In the genomic region with DNA sequence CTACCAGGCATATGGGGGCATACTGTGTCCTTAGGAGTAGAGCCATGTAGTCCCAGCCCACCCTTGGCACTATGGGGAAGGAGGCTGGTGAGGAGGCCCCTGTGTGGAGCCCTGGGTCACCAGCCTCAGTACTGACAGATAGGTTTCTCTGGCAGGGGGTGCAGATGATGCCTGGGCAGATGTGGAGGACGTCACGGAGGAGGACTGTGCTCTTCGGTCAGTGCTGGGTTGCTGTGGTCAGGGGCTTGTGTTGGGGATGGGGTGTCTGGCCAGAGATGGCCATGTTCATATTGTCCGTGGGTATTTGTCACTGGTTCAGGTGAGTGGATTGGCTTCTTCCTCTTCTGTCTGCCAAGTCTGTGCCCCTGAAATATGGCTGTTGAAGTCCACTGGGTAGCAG, we compare ENCODE assay signal across 20 cellular contexts. TPM values are rescaled to one million over a fixed set of nuclear protein-coding genes. Genes with fewer than 3 reads are reported as not detected.
DNase-seq lines count a peak whose midpoint lies in the region; ATAC-seq and TF ChIP-seq lines count a peak whose summit lies in the region.
"Had no signal": no experiment of that assay in that cellular context is flagged by ENCODE, and none has a peak within 500 bp of the region (broad histone marks: within the 10 kb centered on the region; RNA-seq: fewer than 3 reads in every experiment).

No MANE protein-coding gene starts in this region.

- peaks cover 6 to 38% of the 10 kb centered on the region in 2 donors for H3K36me3 ChIP-seq in body of pancreas (replicated peaks in 1 of 2; ENCODE audit: insufficient read depth in 1 of 2, low read depth in 2 of 2)
- H3K36me3 ChIP-seq in spleen, result peaks cover 3 to 100% (median 99%) of the 10 kb centered on the region in 6 donors
- H3K36me3 ChIP-seq: BE2C, MG63 had no signal

- TF ChIP-seq POLR2A in body of pancreas (IDR thresholded peaks at IDR 0.05) (no peak), spleen (IDR thresholded peaks at IDR 0.05) (no peak)

- WGBS in body of pancreas, 2 donors, result 83 to 94% methylated on average over 4 of the region's 4 CpGs
- WGBS in spleen, 5 donors, result 81 to 97% (median 88%) methylated on average over 4 of the region's 4 CpGs

- H3K4me1 ChIP-seq in body of pancreas, result peaks cover 26% of the 10 kb centered on the region
- peaks cover 0 to 16% (median 2%) of the 10 kb centered on the region in 6 donors for H3K4me1 ChIP-seq in spleen
- H3K4me1 ChIP-seq: BE2C had no signal

- peak; percentile 24 to 38 for ATAC-seq in natural killer cell treated with Interleukin-12 subunit alpha and Interleukin-12 subunit beta and Interleukin-15 and Interleukin-18, amount 100 ng/mL, for 72 hours
- ATAC-seq in natural killer cell (no peak), body of pancreas (peak; percentile 3)
- ATAC-seq: PC-3 had no signal

- intact Hi-C loops in natural killer cell (cut with micrococcal nuclease) (no loop called here), body of pancreas (cut with DNase I) (no loop called here), spleen (cut with DNase I; ENCODE audit: low total_unique reads) (no loop called here)
- intact Hi-C loops in activated naive CD4-positive, alpha-beta T cell treated with anti-CD3 and anti-CD28 coated beads for 36 hours (cut with micrococcal nuclease), result no loop called here

- peaks cover 9% of the 10 kb centered on the region for H3K36me3 Mint-ChIP-seq in natural killer cell treated with Interleukin-12 subunit alpha and Interleukin-12 subunit beta and Interleukin-15 and Interleukin-18, amount 100 ng/mL, for 72 hours
- H3K36me3 Mint-ChIP-seq in natural killer cell, result peaks cover 4% of the 10 kb centered on the region
- H3K36me3 Mint-ChIP-seq in activated naive CD4-positive, alpha-beta T cell treated with anti-CD3 and anti-CD28 coated beads for 36 hours (ENCODE audit: low read depth), result peaks cover 34% of the 10 kb centered on the region

- H3K27ac ChIP-seq in body of pancreas, result peak overlapping the region; percentile 39 to 60 (median 46)
- peak overlapping the region in 2 of 8 donors; percentile 7 to 19 for H3K27ac ChIP-seq in spleen
- H3K27ac ChIP-seq: RWPE1 had no signal

- H3K4me1 Mint-ChIP-seq in natural killer cell treated with Interleukin-12 subunit alpha and Interleukin-12 subunit beta and Interleukin-15 and Interleukin-18, amount 100 ng/mL, for 72 hours (ENCODE audit: low read depth in 2 of 2), result peaks cover 0 to 3% of the 10 kb centered on the region in 2 donors
- H3K4me1 Mint-ChIP-seq in natural killer cell, result peaks cover 4 to 5% of the 10 kb centered on the region in 2 donors
- H3K4me1 Mint-ChIP-seq in activated naive CD4-positive, alpha-beta T cell treated with anti-CD3 and anti-CD28 coated beads for 36 hours (ENCODE audit: low read depth), result no peaks in the 10 kb centered on the region

- no peaks in the 10 kb centered on the region for H3K27me3 Mint-ChIP-seq in natural killer cell treated with Interleukin-12 subunit alpha and Interleukin-12 subunit beta and Interleukin-15 and Interleukin-18, amount 100 ng/mL, for 72 hours
- H3K27me3 Mint-ChIP-seq in natural killer cell (ENCODE audit: low read depth in 2 of 2), result no peaks in the 10 kb centered on the region
- no peaks in the 10 kb centered on the region for H3K27me3 Mint-ChIP-seq in activated naive CD4-positive, alpha-beta T cell treated with anti-CD3 and anti-CD28 coated beads for 36 hours (ENCODE audit: low read depth)
- H3K27me3 Mint-ChIP-seq: CD4-positive, alpha-beta T cell had no signal

- H3K4me3 Mint-ChIP-seq in natural killer cell treated with Interleukin-12 subunit alpha and Interleukin-12 subunit beta and Interleukin-15 and Interleukin-18, amount 100 ng/mL, for 72 hours, result no peak overlapping the region
- H3K4me3 Mint-ChIP-seq in natural killer cell, result no peak overlapping the region
- H3K4me3 Mint-ChIP-seq in activated naive CD4-positive, alpha-beta T cell treated with anti-CD3 and anti-CD28 coated beads for 36 hours, result no peak overlapping the region
- H3K4me3 Mint-ChIP-seq: CD4-positive, alpha-beta T cell had no signal

- TF ChIP-seq CTCF in natural killer cell (IDR thresholded peaks at IDR 0.05) (no peak), body of pancreas (IDR thresholded peaks at IDR 0.05) (no peak), spleen (IDR thresholded peaks at IDR 0.05 in 8 of 11, conservative IDR thresholded peaks at IDR 0.05 in 3 of 11) (no peak)

- CTCF ChIA-PET in activated naive CD4-positive, alpha-beta T cell treated with anti-CD3 and anti-CD28 coated beads for 36 hours (lab: Charles Lee), result interaction anchor here (0.6 kb wide), 1 partner anchor 290 kb away, joined by 3 read pairs; no protein-coding TSS in a partner anchor

- DNase-seq in natural killer cell treated with Interleukin-12 subunit alpha and Interleukin-12 subunit beta and Interleukin-15 and Interleukin-18, amount 100 ng/mL, for 72 hours (ENCODE audit: low spot score), result no peak
- DNase-seq in natural killer cell (no peak), body of pancreas (no peak), spleen (peak; percentile 29), HUDEP-2 (lab: John Stamatoyannopoulos, UW; ENCODE audit: unreplicated experiment in 76 of 76) (no peak), activated gamma-delta T cell (lab: John Stamatoyannopoulos, UW) (no peak)
- no peak for DNase-seq in activated naive CD4-positive, alpha-beta T cell treated with anti-CD3 and anti-CD28 coated beads for 36 hours
- DNase-seq: BE2C; Calu3; CD4-positive, alpha-beta T cell; DMS53; Karpas-422; MG63; NCI-H1092 treated with DMSO at 0.1 percent for 48 hours; NCI-H2081 treated with DMSO at 0.1 percent for 48 hours; NCI-H510A; NCI-H774; PC-3 had no signal

- H3K27me3 ChIP-seq in body of pancreas, result no peaks in the 10 kb centered on the region
- H3K27me3 ChIP-seq in spleen (replicated peaks in 1 of 7), result no peaks in the 10 kb centered on the region
- H3K27me3 ChIP-seq: BE2C, MG63 had no signal

- H3K27ac Mint-ChIP-seq in natural killer cell treated with Interleukin-12 subunit alpha and Interleukin-12 subunit beta and Interleukin-15 and Interleukin-18, amount 100 ng/mL, for 72 hours, result no peak overlapping the region
- H3K27ac Mint-ChIP-seq in natural killer cell, result peak overlapping the region in 1 of 2 donors; percentile 62
- H3K27ac Mint-ChIP-seq in activated naive CD4-positive, alpha-beta T cell treated with anti-CD3 and anti-CD28 coated beads for 36 hours, result no peak overlapping the region
- H3K27ac Mint-ChIP-seq: CD4-positive, alpha-beta T cell had no signal

- H3K9me3 Mint-ChIP-seq in natural killer cell treated with Interleukin-12 subunit alpha and Interleukin-12 subunit beta and Interleukin-15 and Interleukin-18, amount 100 ng/mL, for 72 hours, result no peaks in the 10 kb centered on the region
- no peaks in the 10 kb centered on the region for H3K9me3 Mint-ChIP-seq in natural killer cell
- H3K9me3 Mint-ChIP-seq in activated naive CD4-positive, alpha-beta T cell treated with anti-CD3 and anti-CD28 coated beads for 36 hours, result no peaks in the 10 kb centered on the region
- H3K9me3 Mint-ChIP-seq: CD4-positive, alpha-beta T cell had no signal

- H3K9me3 ChIP-seq in body of pancreas (no peaks in the 10 kb centered on the region), spleen (no peaks in the 10 kb centered on the region)
- H3K9me3 ChIP-seq: BE2C, MG63 had no signal

- H3K4me3 ChIP-seq in body of pancreas, result no peak overlapping the region
- H3K4me3 ChIP-seq in spleen, result no peak overlapping the region
- H3K4me3 ChIP-seq: MG63 had no signal

RNA-seq across cellular contexts. Expression of a gene that starts 20.0 kb away (rescaled TPM):
- 10 to 100 TPM; 57.3 to 62.4 TPM for total RNA-seq in natural killer cell treated with Interleukin-12 subunit alpha and Interleukin-12 subunit beta and Interleukin-15 and Interleukin-18, amount 100 ng/mL, for 72 hours
- total RNA-seq in natural killer cell, result 100 to 1,000 TPM in 2 of 3 donors, 10 to 100 TPM in 1; 99.4 to 127 (median 100) TPM
- total RNA-seq in body of pancreas, result 10 to 100 TPM; 15.2 to 16.3 TPM
- 10 to 100 TPM; 55.2 to 84.6 (median 67.2) TPM for total RNA-seq in spleen
- polyA plus RNA-seq in spleen, result 10 to 100 TPM; 43.5 to 47.8 (median 45.1) TPM
- total RNA-seq in activated naive CD4-positive, alpha-beta T cell treated with anti-CD3 and anti-CD28 coated beads for 36 hours, result 10 to 100 TPM; 30.8 to 33.6 TPM

RNA-seq across cellular contexts. Expression of a gene that starts 34.4 kb away (rescaled TPM):
- total RNA-seq in natural killer cell treated with Interleukin-12 subunit alpha and Interleukin-12 subunit beta and Interleukin-15 and Interleukin-18, amount 100 ng/mL, for 72 hours, result under 1 TPM in 1 of 2 donors, not detected in 1; 0.29 TPM
- total RNA-seq in natural killer cell (under 1 TPM in 2 of 3 donors, not detected in 1; 0.43 to 0.49 TPM), body of pancreas (not detected), spleen (under 1 TPM in 1 of 7 donors, not detected in 6; 0.63 TPM)
- under 1 TPM; 0.15 to 0.22 (median 0.17) TPM for polyA plus RNA-seq in spleen
- total RNA-seq in activated naive CD4-positive, alpha-beta T cell treated with anti-CD3 and anti-CD28 coated beads for 36 hours, result not detected
- total RNA-seq: Calu3 had no signal
- polyA plus RNA-seq: AG04450 had no signal

Comparison
In these comparisons a context has a peak if more than half of its experiments do, and no peak if none do; other contexts are left out.
1. ATAC-seq: peak in natural killer cell treated with Interleukin-12 subunit alpha and Interleukin-12 subunit beta and Interleukin-15 and Interleukin-18, amount 100 ng/mL, for 72 hours (2 of 2) and body of pancreas (single experiment); none in natural killer cell (0 of 3).